1 cellular context compared by ENCODE assay signal in the genomic region with DNA sequence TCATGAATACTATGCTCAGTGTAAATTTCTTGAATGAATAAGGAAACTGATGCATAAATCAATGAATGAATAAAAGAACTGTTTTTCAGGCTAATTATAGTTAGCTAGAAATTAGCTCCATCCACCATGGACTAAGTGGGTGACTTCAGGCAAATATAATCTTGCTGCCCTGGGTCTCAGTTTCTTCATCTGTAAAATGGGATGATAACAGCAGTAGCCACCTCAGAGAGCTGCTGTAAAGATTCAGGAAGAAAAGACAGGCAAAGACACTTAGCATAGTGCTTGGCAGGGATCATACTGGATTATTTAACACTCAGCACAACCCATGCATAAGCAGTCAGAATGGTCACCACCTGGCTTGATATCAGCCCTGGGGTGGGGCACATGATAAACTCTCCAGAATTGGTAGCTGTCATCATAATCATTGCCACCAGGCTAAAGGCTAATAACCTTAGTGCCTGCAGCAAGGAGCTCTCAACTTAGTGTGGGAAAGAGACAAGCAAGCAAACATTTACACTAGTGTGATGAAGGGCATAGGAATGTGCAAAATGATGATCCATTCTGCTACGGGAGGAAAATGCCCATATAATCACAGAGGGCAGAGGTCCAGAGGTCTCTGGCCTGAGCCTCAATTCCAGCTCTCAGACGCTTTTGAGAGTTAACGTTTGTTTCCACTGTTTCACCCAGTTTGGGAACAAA.
A peak's percentile ranks its signal among the peaks of the same experiment; 100 is the strongest.
TF ChIP-seq lines count a peak whose summit lies in the region.

No MANE protein-coding gene starts in this region.

TF ChIP-seq in HepG2, 621 proteins besides CTCF, POLR2A, EP300 and RAD21 (continued from another document and continues in another):
- TF ChIP-seq, protein P1, sequence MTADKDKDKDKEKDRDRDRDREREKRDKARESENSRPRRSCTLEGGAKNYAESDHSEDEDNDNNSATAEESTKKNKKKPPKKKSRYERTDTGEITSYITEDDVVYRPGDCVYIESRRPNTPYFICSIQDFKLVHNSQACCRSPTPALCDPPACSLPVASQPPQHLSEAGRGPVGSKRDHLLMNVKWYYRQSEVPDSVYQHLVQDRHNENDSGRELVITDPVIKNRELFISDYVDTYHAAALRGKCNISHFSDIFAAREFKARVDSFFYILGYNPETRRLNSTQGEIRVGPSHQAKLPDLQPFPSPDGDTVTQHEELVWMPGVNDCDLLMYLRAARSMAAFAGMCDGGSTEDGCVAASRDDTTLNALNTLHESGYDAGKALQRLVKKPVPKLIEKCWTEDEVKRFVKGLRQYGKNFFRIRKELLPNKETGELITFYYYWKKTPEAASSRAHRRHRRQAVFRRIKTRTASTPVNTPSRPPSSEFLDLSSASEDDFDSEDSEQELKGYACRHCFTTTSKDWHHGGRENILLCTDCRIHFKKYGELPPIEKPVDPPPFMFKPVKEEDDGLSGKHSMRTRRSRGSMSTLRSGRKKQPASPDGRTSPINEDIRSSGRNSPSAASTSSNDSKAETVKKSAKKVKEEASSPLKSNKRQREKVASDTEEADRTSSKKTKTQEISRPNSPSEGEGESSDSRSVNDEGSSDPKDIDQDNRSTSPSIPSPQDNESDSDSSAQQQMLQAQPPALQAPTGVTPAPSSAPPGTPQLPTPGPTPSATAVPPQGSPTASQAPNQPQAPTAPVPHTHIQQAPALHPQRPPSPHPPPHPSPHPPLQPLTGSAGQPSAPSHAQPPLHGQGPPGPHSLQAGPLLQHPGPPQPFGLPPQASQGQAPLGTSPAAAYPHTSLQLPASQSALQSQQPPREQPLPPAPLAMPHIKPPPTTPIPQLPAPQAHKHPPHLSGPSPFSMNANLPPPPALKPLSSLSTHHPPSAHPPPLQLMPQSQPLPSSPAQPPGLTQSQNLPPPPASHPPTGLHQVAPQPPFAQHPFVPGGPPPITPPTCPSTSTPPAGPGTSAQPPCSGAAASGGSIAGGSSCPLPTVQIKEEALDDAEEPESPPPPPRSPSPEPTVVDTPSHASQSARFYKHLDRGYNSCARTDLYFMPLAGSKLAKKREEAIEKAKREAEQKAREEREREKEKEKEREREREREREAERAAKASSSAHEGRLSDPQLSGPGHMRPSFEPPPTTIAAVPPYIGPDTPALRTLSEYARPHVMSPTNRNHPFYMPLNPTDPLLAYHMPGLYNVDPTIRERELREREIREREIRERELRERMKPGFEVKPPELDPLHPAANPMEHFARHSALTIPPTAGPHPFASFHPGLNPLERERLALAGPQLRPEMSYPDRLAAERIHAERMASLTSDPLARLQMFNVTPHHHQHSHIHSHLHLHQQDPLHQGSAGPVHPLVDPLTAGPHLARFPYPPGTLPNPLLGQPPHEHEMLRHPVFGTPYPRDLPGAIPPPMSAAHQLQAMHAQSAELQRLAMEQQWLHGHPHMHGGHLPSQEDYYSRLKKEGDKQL (CRISPR knock-in tag; IDR thresholded peaks at IDR 0.05; ENCODE audit: low read depth): peak; percentile 65; the same call in 1 of the 2 replicates
- TF ChIP-seq GLI4 (CRISPR knock-in tag; IDR thresholded peaks at IDR 0.05; ENCODE audit: borderline replicate concordance): no peak
- TF ChIP-seq ASH2L (IDR thresholded peaks at IDR 0.05; ENCODE audit: insufficient read length, low read depth, low read length): peak; percentile 46
- no peak for TF ChIP-seq IRX3 (CRISPR knock-in tag; IDR thresholded peaks at IDR 0.05; ENCODE audit: borderline replicate concordance, low read depth)
- TF ChIP-seq NR1H2 (CRISPR knock-in tag; IDR thresholded peaks at IDR 0.05; ENCODE audit: borderline replicate concordance, low read depth): no peak
- peak; percentile 63; the same call in 1 of the 2 replicates for TF ChIP-seq MIXL1 (CRISPR knock-in tag; IDR thresholded peaks at IDR 0.05)
- TF ChIP-seq ZBTB39 (CRISPR knock-in tag; IDR thresholded peaks at IDR 0.05): no peak
- TF ChIP-seq, protein P2, sequence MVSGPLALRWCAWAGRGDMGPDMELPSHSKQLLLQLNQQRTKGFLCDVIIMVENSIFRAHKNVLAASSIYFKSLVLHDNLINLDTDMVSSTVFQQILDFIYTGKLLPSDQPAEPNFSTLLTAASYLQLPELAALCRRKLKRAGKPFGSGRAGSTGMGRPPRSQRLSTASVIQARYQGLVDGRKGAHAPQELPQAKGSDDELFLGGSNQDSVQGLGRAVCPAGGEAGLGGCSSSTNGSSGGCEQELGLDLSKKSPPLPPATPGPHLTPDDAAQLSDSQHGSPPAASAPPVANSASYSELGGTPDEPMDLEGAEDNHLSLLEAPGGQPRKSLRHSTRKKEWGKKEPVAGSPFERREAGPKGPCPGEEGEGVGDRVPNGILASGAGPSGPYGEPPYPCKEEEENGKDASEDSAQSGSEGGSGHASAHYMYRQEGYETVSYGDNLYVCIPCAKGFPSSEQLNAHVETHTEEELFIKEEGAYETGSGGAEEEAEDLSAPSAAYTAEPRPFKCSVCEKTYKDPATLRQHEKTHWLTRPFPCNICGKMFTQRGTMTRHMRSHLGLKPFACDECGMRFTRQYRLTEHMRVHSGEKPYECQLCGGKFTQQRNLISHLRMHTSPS (CRISPR knock-in tag; IDR thresholded peaks at IDR 0.05; ENCODE audit: low read depth): peak; percentile 36; the same call in 1 of the 2 replicates
- no peak for TF ChIP-seq MYNN (CRISPR knock-in tag; IDR thresholded peaks at IDR 0.05; ENCODE audit: low read depth)
- TF ChIP-seq, protein P3, sequence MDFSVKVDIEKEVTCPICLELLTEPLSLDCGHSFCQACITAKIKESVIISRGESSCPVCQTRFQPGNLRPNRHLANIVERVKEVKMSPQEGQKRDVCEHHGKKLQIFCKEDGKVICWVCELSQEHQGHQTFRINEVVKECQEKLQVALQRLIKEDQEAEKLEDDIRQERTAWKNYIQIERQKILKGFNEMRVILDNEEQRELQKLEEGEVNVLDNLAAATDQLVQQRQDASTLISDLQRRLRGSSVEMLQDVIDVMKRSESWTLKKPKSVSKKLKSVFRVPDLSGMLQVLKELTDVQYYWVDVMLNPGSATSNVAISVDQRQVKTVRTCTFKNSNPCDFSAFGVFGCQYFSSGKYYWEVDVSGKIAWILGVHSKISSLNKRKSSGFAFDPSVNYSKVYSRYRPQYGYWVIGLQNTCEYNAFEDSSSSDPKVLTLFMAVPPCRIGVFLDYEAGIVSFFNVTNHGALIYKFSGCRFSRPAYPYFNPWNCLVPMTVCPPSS (IDR thresholded peaks at IDR 0.05): no peak
- no peak for TF ChIP-seq MZF1 (CRISPR knock-in tag; IDR thresholded peaks at IDR 0.05; ENCODE audit: borderline replicate concordance)
- no peak for TF ChIP-seq ZNF382 (CRISPR knock-in tag; IDR thresholded peaks at IDR 0.05; ENCODE audit: borderline replicate concordance)
- no peak for TF ChIP-seq ZNF720 (CRISPR knock-in tag; IDR thresholded peaks at IDR 0.05)
- TF ChIP-seq ZNF619 (CRISPR knock-in tag; IDR thresholded peaks at IDR 0.05): no peak
- no peak for TF ChIP-seq ZNF839 (CRISPR knock-in tag; IDR thresholded peaks at IDR 0.05; ENCODE audit: borderline replicate concordance)
- no peak for TF ChIP-seq ZNF552 (CRISPR knock-in tag; IDR thresholded peaks at IDR 0.05; ENCODE audit: borderline replicate concordance)
- no peak for TF ChIP-seq RNF2 (conservative IDR thresholded peaks at IDR 0.05; ENCODE audit: low read depth)
- no peak for TF ChIP-seq ZNF263 (CRISPR knock-in tag; IDR thresholded peaks at IDR 0.05)
- TF ChIP-seq ZBTB38 (CRISPR knock-in tag; IDR thresholded peaks at IDR 0.05): no peak
- no peak for TF ChIP-seq POLR2AphosphoS2 (IDR thresholded peaks at IDR 0.05; ENCODE audit: low read depth, low read length)
- TF ChIP-seq ZNF350 (CRISPR knock-in tag; IDR thresholded peaks at IDR 0.05; ENCODE audit: borderline replicate concordance, low read depth): no peak
- no peak for TF ChIP-seq KLF15 (CRISPR knock-in tag; IDR thresholded peaks at IDR 0.05; ENCODE audit: borderline replicate concordance)
- no peak for TF ChIP-seq PLRG1 (conservative IDR thresholded peaks at IDR 0.05)
- TF ChIP-seq, protein P4, sequence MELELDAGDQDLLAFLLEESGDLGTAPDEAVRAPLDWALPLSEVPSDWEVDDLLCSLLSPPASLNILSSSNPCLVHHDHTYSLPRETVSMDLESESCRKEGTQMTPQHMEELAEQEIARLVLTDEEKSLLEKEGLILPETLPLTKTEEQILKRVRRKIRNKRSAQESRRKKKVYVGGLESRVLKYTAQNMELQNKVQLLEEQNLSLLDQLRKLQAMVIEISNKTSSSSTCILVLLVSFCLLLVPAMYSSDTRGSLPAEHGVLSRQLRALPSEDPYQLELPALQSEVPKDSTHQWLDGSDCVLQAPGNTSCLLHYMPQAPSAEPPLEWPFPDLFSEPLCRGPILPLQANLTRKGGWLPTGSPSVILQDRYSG (CRISPR knock-in tag; IDR thresholded peaks at IDR 0.05): no peak
- TF ChIP-seq MXD1 (CRISPR knock-in tag; IDR thresholded peaks at IDR 0.05): no peak
- TF ChIP-seq ZNF30 (CRISPR knock-in tag; IDR thresholded peaks at IDR 0.05): no peak
- no peak for TF ChIP-seq MEIS2 (CRISPR knock-in tag; IDR thresholded peaks at IDR 0.05)
- TF ChIP-seq, protein P5, sequence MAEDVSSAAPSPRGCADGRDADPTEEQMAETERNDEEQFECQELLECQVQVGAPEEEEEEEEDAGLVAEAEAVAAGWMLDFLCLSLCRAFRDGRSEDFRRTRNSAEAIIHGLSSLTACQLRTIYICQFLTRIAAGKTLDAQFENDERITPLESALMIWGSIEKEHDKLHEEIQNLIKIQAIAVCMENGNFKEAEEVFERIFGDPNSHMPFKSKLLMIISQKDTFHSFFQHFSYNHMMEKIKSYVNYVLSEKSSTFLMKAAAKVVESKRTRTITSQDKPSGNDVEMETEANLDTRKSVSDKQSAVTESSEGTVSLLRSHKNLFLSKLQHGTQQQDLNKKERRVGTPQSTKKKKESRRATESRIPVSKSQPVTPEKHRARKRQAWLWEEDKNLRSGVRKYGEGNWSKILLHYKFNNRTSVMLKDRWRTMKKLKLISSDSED (CRISPR knock-in tag; IDR thresholded peaks at IDR 0.05): no peak
- TF ChIP-seq ZFAT (CRISPR knock-in tag; conservative IDR thresholded peaks at IDR 0.05): no peak
- TF ChIP-seq ZKSCAN1 (IDR thresholded peaks at IDR 0.05; ENCODE audit: low read length): no peak
- no peak for TF ChIP-seq ADNP (CRISPR knock-in tag; IDR thresholded peaks at IDR 0.05)
- TF ChIP-seq ZNF549 (CRISPR knock-in tag; IDR thresholded peaks at IDR 0.05): no peak
- TF ChIP-seq, protein P6, sequence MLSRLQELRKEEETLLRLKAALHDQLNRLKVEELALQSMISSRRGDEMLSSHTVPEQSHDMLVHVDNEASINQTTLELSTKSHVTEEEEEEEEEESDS (CRISPR knock-in tag; IDR thresholded peaks at IDR 0.05; ENCODE audit: borderline replicate concordance): no peak
- TF ChIP-seq, protein P7, sequence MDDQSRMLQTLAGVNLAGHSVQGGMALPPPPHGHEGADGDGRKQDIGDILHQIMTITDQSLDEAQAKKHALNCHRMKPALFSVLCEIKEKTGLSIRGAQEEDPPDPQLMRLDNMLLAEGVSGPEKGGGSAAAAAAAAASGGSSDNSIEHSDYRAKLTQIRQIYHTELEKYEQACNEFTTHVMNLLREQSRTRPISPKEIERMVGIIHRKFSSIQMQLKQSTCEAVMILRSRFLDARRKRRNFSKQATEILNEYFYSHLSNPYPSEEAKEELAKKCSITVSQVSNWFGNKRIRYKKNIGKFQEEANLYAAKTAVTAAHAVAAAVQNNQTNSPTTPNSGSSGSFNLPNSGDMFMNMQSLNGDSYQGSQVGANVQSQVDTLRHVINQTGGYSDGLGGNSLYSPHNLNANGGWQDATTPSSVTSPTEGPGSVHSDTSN (CRISPR knock-in tag; IDR thresholded peaks at IDR 0.05; ENCODE audit: borderline replicate concordance): no peak
- TF ChIP-seq TFAP4 (IDR thresholded peaks at IDR 0.05; ENCODE audit: borderline replicate concordance, low read depth): no peak
- TF ChIP-seq, protein P8, sequence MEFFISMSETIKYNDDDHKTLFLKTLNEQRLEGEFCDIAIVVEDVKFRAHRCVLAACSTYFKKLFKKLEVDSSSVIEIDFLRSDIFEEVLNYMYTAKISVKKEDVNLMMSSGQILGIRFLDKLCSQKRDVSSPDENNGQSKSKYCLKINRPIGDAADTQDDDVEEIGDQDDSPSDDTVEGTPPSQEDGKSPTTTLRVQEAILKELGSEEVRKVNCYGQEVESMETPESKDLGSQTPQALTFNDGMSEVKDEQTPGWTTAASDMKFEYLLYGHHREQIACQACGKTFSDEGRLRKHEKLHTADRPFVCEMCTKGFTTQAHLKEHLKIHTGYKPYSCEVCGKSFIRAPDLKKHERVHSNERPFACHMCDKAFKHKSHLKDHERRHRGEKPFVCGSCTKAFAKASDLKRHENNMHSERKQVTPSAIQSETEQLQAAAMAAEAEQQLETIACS (CRISPR knock-in tag; IDR thresholded peaks at IDR 0.05): no peak
- no peak for TF ChIP-seq SAFB2 (CRISPR knock-in tag; IDR thresholded peaks at IDR 0.05; ENCODE audit: borderline replicate concordance, low read depth)
- no peak for TF ChIP-seq RNF219 (CRISPR knock-in tag; IDR thresholded peaks at IDR 0.05)
